ENCODE assay signal across 8 cellular contexts in the genomic region with DNA sequence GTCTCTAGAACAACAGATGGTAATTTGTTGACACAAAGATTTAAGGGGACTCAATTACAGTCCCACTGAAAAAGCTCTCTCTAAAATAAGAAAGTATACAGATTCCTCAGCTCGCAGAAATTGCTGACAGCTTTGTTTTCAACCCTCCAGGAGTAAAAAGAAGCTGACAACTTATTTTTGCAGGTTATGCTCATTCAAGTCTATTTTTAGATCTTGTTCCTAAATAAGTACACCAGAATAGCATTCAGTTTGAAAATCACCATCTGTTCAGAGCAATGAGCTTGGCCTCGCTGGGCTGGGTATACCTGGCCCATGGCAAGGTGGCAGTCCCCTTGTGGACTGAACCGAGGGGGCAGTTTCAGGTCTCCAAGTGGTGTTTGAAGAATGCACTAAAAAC.
DNase-seq lines count a peak whose midpoint lies in the region; ATAC-seq, FAIRE-seq and TF ChIP-seq lines count a peak whose summit lies in the region.

No MANE protein-coding gene starts in this region.

- CTCF ChIA-PET in A549 (lab: Yijun Ruan, JAX), result interaction anchor here (0.9 to 2.1 kb wide), 5 partner anchors 8 to 277 kb away, joined by 3 to 8 read pairs (median 4); partner anchors contain the start of gene NFIL3

- FAIRE-seq in A549 (lab: Jason Lieb, UNC), result no peak

- no peak for TF ChIP-seq POLR2A in A549 (IDR thresholded peaks at IDR 0.05; ENCODE audit: low read length)

- H3K9me3 ChIP-seq in A549, result peaks cover 7% of the 10 kb centered on the region; the same call in 1 of the 3 replicates
- no peaks in the 10 kb centered on the region for H3K9me3 ChIP-seq in lung (ENCODE audit: control insufficient read depth in 2 of 2, insufficient read depth in 1 of 2, low read length in 1 of 2)

- DNase-seq in A549 (ENCODE audit: low read depth in 1 of 2, low spot score in 1 of 2), result no peak
- DNase-seq in activated naive CD8-positive, alpha-beta T cell treated with anti-CD3 and anti-CD28 coated beads, Interleukin-2, amount 50 U/mL, for 24 hours, result no peak
- peak; percentile 28 for DNase-seq in lung (ENCODE audit: low spot score)
- no peak for DNase-seq in HuH-7 (ENCODE audit: low spot score)
- no peak for DNase-seq in Kasumi-1 (lab: John Stamatoyannopoulos, UW)
- no peak for DNase-seq in EL

- H3K4me1 ChIP-seq in A549 (peaks cover 39% of the 10 kb centered on the region), lung (ENCODE audit: control insufficient read depth in 2 of 2, insufficient read depth in 2 of 2, low read length in 2 of 2) (peaks cover 9 to 23% of the 10 kb centered on the region in 2 donors), urinary bladder (ENCODE audit: insufficient read depth) (peaks cover 2% of the 10 kb centered on the region)

- POLR2A ChIA-PET in A549 (lab: Yijun Ruan, JAX), result interaction anchor here (0.7 to 1.2 kb wide), 5 partner anchors 9 to 234 kb away, joined by 3 to 7 read pairs (median 4); partner anchors contain the start of gene NFIL3

- TF ChIP-seq RAD21 in A549 (conservative IDR thresholded peaks at IDR 0.05 in 1 of 2, IDR thresholded peaks at IDR 0.05 in 1 of 2), result no peak

- H3K27me3 ChIP-seq in lung (ENCODE audit: control insufficient read depth, insufficient read depth), result no peaks in the 10 kb centered on the region

- peaks cover 22% of the 10 kb centered on the region for H3K36me3 Mint-ChIP-seq in activated naive CD8-positive, alpha-beta T cell treated with anti-CD3 and anti-CD28 coated beads, Interleukin-2, amount 50 U/mL, for 24 hours (ENCODE audit: low read depth)

- H3K4me3 ChIP-seq in A549 (peak overlapping the region; percentile 5; the same call in 1 of the 3 replicates), lung (no peak overlapping the region), urinary bladder (ENCODE audit: low read depth, low read length) (no peak overlapping the region)

- WGBS in A549 (ENCODE audit: missing lambda C conversion rate), result 60% methylated on average over 3 of the region's 3 CpGs
- 48 to 53% methylated on average over 3 of the region's 3 CpGs for WGBS in lung, 2 donors
- WGBS in urinary bladder, result 31% methylated on average over 3 of the region's 3 CpGs

- TF ChIP-seq EP300 in A549 (IDR thresholded peaks at IDR 0.05), result no peak

- peaks cover 20% of the 10 kb centered on the region for H3K9me3 Mint-ChIP-seq in activated naive CD8-positive, alpha-beta T cell treated with anti-CD3 and anti-CD28 coated beads, Interleukin-2, amount 50 U/mL, for 24 hours

- peak overlapping the region; percentile 95 for H3K27ac Mint-ChIP-seq in activated naive CD8-positive, alpha-beta T cell treated with anti-CD3 and anti-CD28 coated beads, Interleukin-2, amount 50 U/mL, for 24 hours

- H3K4me1 Mint-ChIP-seq in activated naive CD8-positive, alpha-beta T cell treated with anti-CD3 and anti-CD28 coated beads, Interleukin-2, amount 50 U/mL, for 24 hours, result peaks cover 83% of the 10 kb centered on the region

- TF ChIP-seq CTCF in A549 (IDR thresholded peaks at IDR 0.05) (no peak), lung (IDR thresholded peaks at IDR 0.05; ENCODE audit: control extremely low read depth, extremely low read depth) (no peak)

- H3K4me2 ChIP-seq in A549, result peak overlapping the region; percentile 88

- no peaks in the 10 kb centered on the region for H3K36me3 ChIP-seq in lung (ENCODE audit: control insufficient read depth in 2 of 2, insufficient read depth in 2 of 2, low read length in 2 of 2)
- no peaks in the 10 kb centered on the region for H3K36me3 ChIP-seq in urinary bladder (ENCODE audit: insufficient read depth)

- ATAC-seq in A549 (no peak), HG03354 (IDR thresholded peaks at IDR 0.05; ENCODE audit: poor library complexity, severe bottlenecking, unreplicated experiment) (peak; percentile 38), lung (ENCODE audit: insufficient read depth, low FRiP score) (no peak)
- no peak for ATAC-seq in activated naive CD8-positive, alpha-beta T cell treated with anti-CD3 and anti-CD28 coated beads, Interleukin-2, amount 50 U/mL, for 24 hours

- peak overlapping the region; percentile 35 for H3K4me3 Mint-ChIP-seq in activated naive CD8-positive, alpha-beta T cell treated with anti-CD3 and anti-CD28 coated beads, Interleukin-2, amount 50 U/mL, for 24 hours

- H3K27ac ChIP-seq in A549 (peak overlapping the region; percentile 80 to 94), lung (ENCODE audit: low read depth in 1 of 2, low read length in 1 of 2) (peak overlapping the region; percentile 46 to 57), urinary bladder (ENCODE audit: low read depth) (peak overlapping the region; percentile 79)

- H3K27me3 Mint-ChIP-seq in activated naive CD8-positive, alpha-beta T cell treated with anti-CD3 and anti-CD28 coated beads, Interleukin-2, amount 50 U/mL, for 24 hours, result peaks cover 5% of the 10 kb centered on the region

TF ChIP-seq in A549, 52 proteins besides CTCF, POLR2A, EP300 and RAD21:
- TF ChIP-seq MAFK (IDR thresholded peaks at IDR 0.05; ENCODE audit: partially characterized antibody) (peak; percentile 87), FOSB (CRISPR knock-in tag; IDR thresholded peaks at IDR 0.05) (no peak), MAZ (IDR thresholded peaks at IDR 0.05; ENCODE audit: borderline replicate concordance, low read depth, low read length) (no peak)
